Comparison of ENCODE assay signal across 1 cellular context in genomic region chr12:131844140-131844539, GRCh38.
A peak's percentile ranks its signal among the peaks of the same experiment; 100 is the strongest.
TF ChIP-seq lines count a peak whose summit lies in the region.

No MANE protein-coding gene starts in this region.

TF ChIP-seq in HEK293, 187 proteins besides CTCF, POLR2A, EP300 and RAD21:
- TF ChIP-seq RBAK (tag by site-specific recombination; IDR thresholded peaks at IDR 0.05), result peak; percentile 78; the same call in 1 of the 2 replicates
- no peak for TF ChIP-seq KLF17 (tag by site-specific recombination; IDR thresholded peaks at IDR 0.05)
- TF ChIP-seq ZNF548 (tag by site-specific recombination; IDR thresholded peaks at IDR 0.05), result no peak
